Comparison of ENCODE assay signal across 23 cellular contexts in the genomic region with DNA sequence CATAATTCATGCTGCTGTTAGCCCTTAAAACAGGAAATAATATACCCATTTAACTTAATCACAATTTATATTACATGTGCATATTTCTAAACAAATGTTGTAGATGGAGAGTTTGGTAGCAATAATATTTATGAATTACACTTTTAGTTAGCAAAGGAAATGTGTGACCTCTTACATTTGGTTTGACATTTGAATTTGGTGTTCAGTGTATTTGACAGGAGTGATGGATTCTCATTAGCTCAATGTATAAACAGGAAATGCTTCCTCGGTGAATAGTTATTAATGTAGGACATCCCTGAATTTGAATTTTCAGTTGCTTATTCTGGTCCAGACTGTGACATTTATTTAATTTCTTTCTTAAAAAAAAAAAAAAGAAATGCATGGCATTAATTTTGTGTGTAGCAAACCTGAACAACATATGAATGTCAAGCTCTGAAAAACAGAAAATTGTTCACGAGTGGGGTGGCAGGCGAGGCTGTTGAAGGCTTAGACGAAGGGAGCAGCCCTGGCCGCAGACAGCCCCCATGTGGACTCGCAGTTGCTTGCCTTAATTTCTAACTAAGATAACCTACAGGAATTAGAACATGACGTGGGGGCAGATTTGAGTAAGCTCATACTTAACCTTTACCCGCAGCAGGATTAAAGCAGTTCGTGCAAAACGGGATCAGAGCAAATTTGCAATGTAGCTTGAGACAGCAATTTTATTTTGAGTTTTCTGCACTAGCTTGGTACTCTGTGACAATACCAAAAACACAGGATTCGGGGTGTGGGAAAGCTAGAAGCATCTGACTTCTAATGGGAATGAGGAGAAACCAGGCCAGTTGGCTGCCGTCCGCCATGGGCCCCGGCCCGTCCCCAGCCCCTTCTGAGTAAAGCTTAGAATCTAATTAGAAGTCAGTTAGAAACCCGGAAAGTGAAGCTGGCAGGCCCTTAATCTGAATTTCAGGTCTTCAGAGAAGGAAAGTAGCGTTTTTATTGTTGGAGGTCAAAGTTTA.
DNase-seq lines count a peak whose midpoint lies in the region; ATAC-seq, FAIRE-seq and TF ChIP-seq lines count a peak whose summit lies in the region.
"Had no signal": no experiment of that assay in that cellular context is flagged by ENCODE, and none has a peak within 500 bp of the region (broad histone marks: within the 10 kb centered on the region; RNA-seq: fewer than 3 reads in every experiment).

No MANE protein-coding gene starts in this region.

- intact Hi-C loops in K562 (cut with micrococcal nuclease), result no loop called here

- H3K27me3 Mint-ChIP-seq in nephron (ENCODE audit: low read depth) (peaks cover 3% of the 10 kb centered on the region), WTC11 (ENCODE audit: low read depth) (no peaks in the 10 kb centered on the region; the same call in none of the 2 replicates)

- in situ Hi-C loops in K562 (cut with MboI), result no loop called here

- H3K36me3 Mint-ChIP-seq in nephron (ENCODE audit: low read depth), result no peaks in the 10 kb centered on the region
- peaks cover 5% of the 10 kb centered on the region for H3K36me3 Mint-ChIP-seq in WTC11
- H3K36me3 Mint-ChIP-seq: activated naive CD4-positive, alpha-beta T cell treated with anti-CD3 and anti-CD28 coated beads, Interleukin-2, amount 10 ng/mL, durations not matched to agents 7 days and 5 days; natural killer cell had no signal

- no peak for DNase-seq in SK-N-SH
- DNase-seq in K562 (ENCODE audit: extremely low read depth in 1 of 4, low spot score in 3 of 4), result peak in 1 of 4 experiments; percentile 41
- no peak for DNase-seq in WTC11 (ENCODE audit: low spot score)
- no peak for DNase-seq in DMS79 treated with DMSO at 0.1 percent for 48 hours (lab: John Stamatoyannopoulos, UW)
- no peak for DNase-seq in SKM-1 treated with dmso at 0.1 percent for 144 hours (lab: John Stamatoyannopoulos, UW; ENCODE audit: unreplicated experiment)
- DNase-seq: activated naive CD4-positive, alpha-beta T cell treated with anti-CD3 and anti-CD28 coated beads, Interleukin-2, amount 10 ng/mL, durations not matched to agents 7 days and 5 days; activated T-cell treated with anti-CD3 and anti-CD28 coated beads, Interleukin-2, amount 50 U/mL, for 48 hours; Calu3; erythroblast; kidney glomerular epithelial cell; natural killer cell; NCI-H1694 treated with DMSO at 0.1 percent for 48 hours; SHP77 treated with DMSO at 0.1 percent for 48 hours; stimulated activated naive CD8-positive, alpha-beta T cell treated with anti-CD3 and anti-CD28 coated beads, Interleukin-15, Interleukin-2, amounts not matched to agents 100 U/mL and 50 U/mL, for 24 hours had no signal

- H2AFZ ChIP-seq in SK-N-SH (ENCODE audit: low read depth), result no peak overlapping the region; the same call in 1 of the 2 replicates
- no peak overlapping the region for H2AFZ ChIP-seq in K562 (ENCODE audit: low read depth, low read length)
- H2AFZ ChIP-seq: parathyroid adenoma had no signal

- TF ChIP-seq CTCF in SK-N-SH (IDR thresholded peaks at IDR 0.05) (no peak), K562 (IDR thresholded peaks at IDR 0.05 in 2 of 3, conservative IDR thresholded peaks at IDR 0.05 in 1 of 3; ENCODE audit: insufficient read depth in 2 of 3, low read depth in 1 of 3, low read length in 3 of 3) (peak in 2 of 3 experiments; percentile 18 to 25; a peak in 1 of 6 replicates), nephron (IDR thresholded peaks at IDR 0.05; ENCODE audit: unreplicated experiment in 3 of 3) (no peak), WTC11 (IDR thresholded peaks at IDR 0.05) (no peak)

- H3K4me3 ChIP-seq in SK-N-SH (ENCODE audit: low read depth in 2 of 2, low read length in 1 of 2), result no peak overlapping the region
- H3K4me3 ChIP-seq in K562, result no peak overlapping the region
- H3K4me3 ChIP-seq: tibial nerve had no signal

- H3K9me2 ChIP-seq in SK-N-SH, result no peaks in the 10 kb centered on the region

- H3K79me2 ChIP-seq in SK-N-SH (ENCODE audit: insufficient read depth) (no peaks in the 10 kb centered on the region), K562 (ENCODE audit: control insufficient read depth, insufficient read depth, low read length) (no peaks in the 10 kb centered on the region)
- H3K79me2 ChIP-seq: parathyroid adenoma had no signal

- CTCF ChIA-PET in SK-N-SH (lab: Yijun Ruan, JAX), result interaction anchor here (1.2 to 1.4 kb wide), 2 partner anchors 8 to 68 kb away, joined by 3 read pairs; no protein-coding TSS in a partner anchor
- CTCF ChIA-PET in K562 (lab: Yijun Ruan, JAX; ENCODE audit: low intra/inter-chr PET ratio), result no interaction called here
- CTCF ChIA-PET in WTC11 (lab: Charles Lee), result interaction anchor here (1.6 kb wide), 1 partner anchor 73 kb away, joined by 7 read pairs; no protein-coding TSS in a partner anchor

- TF ChIP-seq POLR2A in K562 (conservative IDR thresholded peaks at IDR 0.05), result no peak

- no peaks in the 10 kb centered on the region for H3K9me1 ChIP-seq in K562 (ENCODE audit: control insufficient read depth, insufficient read depth, low read length)

- H3K4me1 Mint-ChIP-seq in nephron (peaks cover 50% of the 10 kb centered on the region), WTC11 (no peaks in the 10 kb centered on the region)
- H3K4me1 Mint-ChIP-seq: activated naive CD4-positive, alpha-beta T cell treated with anti-CD3 and anti-CD28 coated beads, Interleukin-2, amount 10 ng/mL, durations not matched to agents 7 days and 5 days; natural killer cell had no signal

- FAIRE-seq in K562 (lab: Jason Lieb, UNC), result no peak
- FAIRE-seq: astrocyte, GM18507 had no signal

- H3K4me1 ChIP-seq in SK-N-SH (ENCODE audit: control insufficient read depth in 1 of 2, insufficient read depth in 2 of 2, low read depth in 1 of 2, low read length in 1 of 2) (peaks cover 2 to 21% of the 10 kb centered on the region in 2 experiments; a peak in 3 of 4 replicates), K562 (replicated peaks in 1 of 2; ENCODE audit: control insufficient read depth in 2 of 2, insufficient read depth in 2 of 2, low read length in 2 of 2) (peaks cover 3 to 6% of the 10 kb centered on the region in 2 experiments; a peak in 3 of 5 replicates)
- H3K4me1 ChIP-seq: parathyroid adenoma, tibial nerve had no signal

- H3K4me2 ChIP-seq in SK-N-SH, result no peak overlapping the region
- H3K4me2 ChIP-seq in K562 (ENCODE audit: insufficient read depth, low read length), result no peak overlapping the region

- 0 out of 2 replicates have a peak, but pooled peaks cover 4% of the 10 kb centered on the region for H3K9me3 ChIP-seq in SK-N-SH
- H3K9me3 ChIP-seq in K562 (replicated peaks; ENCODE audit: control insufficient read depth, insufficient read depth, low read depth, low read length), result no peaks in the 10 kb centered on the region

- H4K20me1 ChIP-seq in SK-N-SH (ENCODE audit: insufficient read depth), result no peaks in the 10 kb centered on the region
- no peaks in the 10 kb centered on the region for H4K20me1 ChIP-seq in K562 (replicated peaks; ENCODE audit: control insufficient read depth, insufficient read depth, low read length)

- no peak for ATAC-seq in SK-N-SH treated with all-trans-retinoic acid at 6 μM for 48 hours
- ATAC-seq in K562, result peak; percentile 65
- no peak for ATAC-seq in GM21786 (IDR thresholded peaks at IDR 0.05; ENCODE audit: unreplicated experiment)
- no peak for ATAC-seq in WTC11
- ATAC-seq: natural killer cell; stimulated activated naive CD8-positive, alpha-beta T cell treated with anti-CD3 and anti-CD28 coated beads, Interleukin-15, Interleukin-2, amounts not matched to agents 100 U/mL and 50 U/mL, for 24 hours had no signal

- H3F3A ChIP-seq in SK-N-SH (replicated peaks; ENCODE audit: insufficient read depth), result no peaks in the 10 kb centered on the region

- H3K9ac ChIP-seq in SK-N-SH (no peak overlapping the region), K562 (ENCODE audit: insufficient read depth in 1 of 2, low read depth in 2 of 2, low read length in 2 of 2) (no peak overlapping the region)
- H3K9ac ChIP-seq: parathyroid adenoma had no signal

- BruUV-seq in K562 (replicated peaks; lab: Mats Ljungman, UMichigan), result no TSS peak

- 85% methylated on average over 17 of the region's 17 CpGs for WGBS in SK-N-SH (ENCODE audit: low lambda C conversion rate)
- 49% methylated on average over 17 of the region's 17 CpGs for WGBS in K562 (ENCODE audit: insufficient coverage, low coverage, missing lambda C conversion rate)

- TF ChIP-seq RAD21 in SK-N-SH (IDR thresholded peaks at IDR 0.05; ENCODE audit: low read length) (no peak), K562 (CRISPR knock-in tag; conservative IDR thresholded peaks at IDR 0.05 in 1 of 2, IDR thresholded peaks at IDR 0.05 in 1 of 2) (peak in 1 of 2 experiments; percentile 35; a peak in 1 of 4 replicates)

- H3K27ac ChIP-seq in SK-N-SH (ENCODE audit: low read depth in 2 of 2, low read length in 1 of 2) (no peak overlapping the region), K562 (ENCODE audit: extremely low read depth, low read depth, low read length) (no peak overlapping the region)
- H3K27ac ChIP-seq: 22Rv1, parathyroid adenoma, tibial nerve had no signal

- H3K4me3 Mint-ChIP-seq in nephron, result no peak overlapping the region
- H3K4me3 Mint-ChIP-seq in WTC11, result no peak overlapping the region
- H3K4me3 Mint-ChIP-seq: activated naive CD4-positive, alpha-beta T cell treated with anti-CD3 and anti-CD28 coated beads, Interleukin-2, amount 10 ng/mL, durations not matched to agents 7 days and 5 days; natural killer cell; T-helper 2 cell treated with Interferon-gamma antibody and Interleukin-4, amounts not matched to agents 5 μg/mL and 100 μg/mL, for 36 hours had no signal

- H3K36me3 ChIP-seq in SK-N-SH (replicated peaks in 1 of 2; ENCODE audit: control insufficient read depth in 1 of 2, insufficient read depth in 2 of 2, low read length in 1 of 2) (no peaks in the 10 kb centered on the region), K562 (ENCODE audit: control insufficient read depth, insufficient read depth, low read length) (no peaks in the 10 kb centered on the region)
- H3K36me3 ChIP-seq: tibial nerve had no signal

- H3K27ac Mint-ChIP-seq in nephron (peak overlapping the region; percentile 66 to 93 (median 86)), WTC11 (no peak overlapping the region)
- H3K27ac Mint-ChIP-seq: activated naive CD4-positive, alpha-beta T cell treated with anti-CD3 and anti-CD28 coated beads, Interleukin-2, amount 10 ng/mL, durations not matched to agents 7 days and 5 days; natural killer cell; T-helper 2 cell treated with Interferon-gamma antibody and Interleukin-4, amounts not matched to agents 5 μg/mL and 100 μg/mL, for 36 hours had no signal

- H3K9me3 Mint-ChIP-seq in nephron (peaks cover 15% of the 10 kb centered on the region), WTC11 (peaks cover 25% of the 10 kb centered on the region)
- H3K9me3 Mint-ChIP-seq: natural killer cell; T-helper 2 cell treated with Interferon-gamma antibody and Interleukin-4, amounts not matched to agents 5 μg/mL and 100 μg/mL, for 36 hours had no signal

- POLR2A ChIA-PET in SK-N-SH (lab: Yijun Ruan, JAX) (no interaction called here), K562 (lab: Yijun Ruan, JAX) (interaction anchor here (1.0 to 2.5 kb wide), 4 partner anchors 9 to 85 kb away, joined by 3 to 8 read pairs (median 4); no protein-coding TSS in a partner anchor), WTC11 (lab: Charles Lee) (no interaction called here)

- H3K27me3 ChIP-seq in SK-N-SH (ENCODE audit: insufficient read depth) (no peaks in the 10 kb centered on the region), K562 (ENCODE audit: control insufficient read depth in 2 of 2, insufficient read depth in 2 of 2, low read length in 2 of 2) (no peaks in the 10 kb centered on the region)
- H3K27me3 ChIP-seq: tibial nerve had no signal

- TF ChIP-seq EP300 in SK-N-SH (IDR thresholded peaks at IDR 0.05; ENCODE audit: borderline replicate concordance in 1 of 2, low read depth in 1 of 2, low read length in 1 of 2), result no peak
- TF ChIP-seq EP300 in K562 (IDR thresholded peaks at IDR 0.05; ENCODE audit: low read length), result no peak

Comparison
In these comparisons a context has a peak if more than half of its experiments do, and no peak if none do; other contexts are left out.
1. CTCF ChIP-seq: peak in K562 (2 of 3); none in SK-N-SH (single experiment), nephron (0 of 3) and WTC11 (single experiment).